31 cellular contexts compared by ENCODE assay signal in the genomic region with DNA sequence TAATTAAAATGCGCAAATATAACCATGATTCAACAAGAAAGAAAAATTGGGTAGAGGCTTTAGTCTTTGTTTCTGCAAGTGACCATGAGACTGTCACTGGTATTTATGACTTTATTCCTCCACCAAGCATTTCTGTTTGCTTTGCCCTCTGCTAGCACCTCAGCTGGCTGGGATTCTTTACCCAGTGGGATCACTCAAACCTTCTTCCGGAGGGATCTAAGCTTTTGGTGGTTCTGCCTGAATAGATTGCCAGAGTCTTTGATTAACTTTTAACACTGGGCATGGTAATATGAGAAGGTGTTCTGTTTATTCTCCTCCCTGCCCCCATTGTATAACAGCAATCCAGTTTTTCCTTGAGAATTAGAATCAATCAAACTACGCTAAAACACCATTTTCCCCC. TPM values are rescaled to one million over a fixed set of nuclear protein-coding genes. Genes with fewer than 3 reads are reported as not detected.
"Had no signal": no experiment of that assay in that cellular context is flagged by ENCODE, and none has a peak within 500 bp of the region (broad histone marks: within the 10 kb centered on the region; RNA-seq: fewer than 3 reads in every experiment).

No MANE protein-coding gene starts in this region.

- H3K4me3 ChIP-seq: cardiac muscle cell, SK-N-MC had no signal

- ATAC-seq: activated CD4-positive, alpha-beta T cell treated with anti-CD3 and anti-CD28 coated beads for 36 hours; activated T-helper 17 cell treated with anti-CD3 and anti-CD28 coated beads, Interleukin-2, amount 50 U/mL, for 72 hours; Panc1; Right ventricle myocardium inferior; T-cell had no signal

- H3K27me3 ChIP-seq: brain microvascular endothelial cell, cardiac muscle cell had no signal

- H3K27ac ChIP-seq: brain microvascular endothelial cell, cardiac muscle cell, SK-N-MC, VCaP had no signal

- H3K36me3 ChIP-seq: brain microvascular endothelial cell, cardiac muscle cell had no signal

- DNase-seq: activated CD4-positive, alpha-beta memory T cell treated with anti-CD3 and anti-CD28 coated beads, Interleukin-2, amount 10 ng/mL, durations not matched to agents 7 days and 5 days; activated CD4-positive, alpha-beta T cell treated with anti-CD3 and anti-CD28 coated beads for 36 hours; activated CD4-positive, alpha-beta T cell treated with anti-CD3 and anti-CD28 coated beads, Interleukin-2, amount 50 U/mL, for 1 hour; activated gamma-delta T cell; activated naive CD4-positive, alpha-beta T cell treated with anti-CD3 and anti-CD28 coated beads for 36 hours; activated T-cell treated with anti-CD3 and anti-CD28 coated beads for 4 hours; activated T-cell treated with anti-CD3 and anti-CD28 coated beads, Interleukin-2, amount 50 U/mL, for 48 hours; amygdala; brain microvascular endothelial cell; Kasumi-1; KBM-7; NCI-H1105 treated with DMSO at 0.1 percent for 48 hours; NCI-H1436 treated with DMSO at 0.1 percent for 48 hours; NCI-H187; NCI-H2081; NCI-H2171; NCI-H2227 treated with DMSO at 0.1 percent for 48 hours; NCI-H510A; NCI-H526 treated with DMSO at 0.1 percent for 48 hours; NCI-H82; OCI-M1; RPMI8226; T-cell; T-helper 2 cell had no signal

RNA-seq across cellular contexts. Expression of a gene that starts 59.1 kb away (rescaled TPM):
- total RNA-seq: activated CD4-positive, alpha-beta memory T cell treated with anti-CD3 and anti-CD28 coated beads, Interleukin-2, amount 10 ng/mL, durations not matched to agents 7 days and 5 days; activated CD4-positive, alpha-beta T cell treated with anti-CD3 and anti-CD28 coated beads for 36 hours; activated CD8-positive, alpha-beta memory T cell treated with anti-CD3 and anti-CD28 coated beads for 36 hours; activated naive CD4-positive, alpha-beta T cell treated with anti-CD3 and anti-CD28 coated beads for 36 hours; activated T-helper 17 cell treated with anti-CD3 and anti-CD28 coated beads, Interleukin-2, amount 50 U/mL, for 72 hours had no signal
